Comparison of ENCODE assay signal across 18 cellular contexts in genomic region chr1:114587203-114587991, GRCh38.
"Had no signal": no experiment of that assay in that cellular context is flagged by ENCODE, and none has a peak within 500 bp of the region (broad histone marks: within the 10 kb centered on the region; RNA-seq: fewer than 3 reads in every experiment).

No MANE protein-coding gene starts in this region.

- H3K27ac ChIP-seq: coronary artery, dorsolateral prefrontal cortex, lower lobe of right lung, pancreas, upper lobe of left lung, vagina had no signal

- H3K4me3 ChIP-seq: coronary artery, dorsolateral prefrontal cortex, lower lobe of right lung, pancreas, smooth muscle cell, upper lobe of left lung, vagina had no signal

- ATAC-seq: left colon, lower lobe of right lung, natural killer cell had no signal

- H3K9me3 ChIP-seq: lower lobe of right lung, pancreas, upper lobe of left lung, vagina had no signal

- H3K27me3 ChIP-seq: dorsolateral prefrontal cortex, pancreas, upper lobe of left lung, vagina had no signal

- DNase-seq: central memory CD4-positive, alpha-beta T cell; dorsolateral prefrontal cortex; effector CD8-positive, alpha-beta T cell; foreskin melanocyte; immature natural killer cell; kidney; left colon; lower lobe of right lung; natural killer cell; occipital lobe; pancreas; retina; stimulated activated CD4-positive, alpha-beta T cell treated with anti-CD3 and anti-CD28 coated beads, Interleukin-2, amount 100 ng/mL, for 48 hours; stimulated activated naive CD4-positive, alpha-beta T cell treated with Interleukin-2 at 50 U/mL for 16 hours; upper lobe of left lung had no signal
